20 cellular contexts compared by ENCODE assay signal in the genomic region with DNA sequence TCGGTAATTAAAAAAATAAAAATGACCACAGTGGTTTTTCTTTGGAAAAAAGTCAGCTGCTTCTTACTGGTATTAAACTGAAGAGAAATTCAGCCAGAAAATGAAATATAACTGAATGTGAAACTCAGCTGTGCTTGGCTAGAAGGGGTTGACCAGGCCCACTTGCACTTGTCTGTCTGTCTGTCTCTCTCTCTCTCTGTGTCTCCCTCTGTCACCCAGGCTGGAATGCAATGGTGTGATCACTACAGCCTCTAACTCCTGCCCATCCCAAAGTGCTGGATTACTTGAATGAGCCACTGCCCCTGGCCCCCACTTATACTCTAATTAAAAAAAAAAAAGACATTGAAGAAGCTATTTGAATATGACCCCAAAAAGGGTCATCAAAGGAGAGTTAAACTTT. TPM values are rescaled to one million over a fixed set of nuclear protein-coding genes. Genes with fewer than 3 reads are reported as not detected.
A peak's percentile ranks its signal among the peaks of the same experiment; 100 is the strongest.
DNase-seq lines count a peak whose midpoint lies in the region; ATAC-seq, FAIRE-seq and TF ChIP-seq lines count a peak whose summit lies in the region.
"Had no signal": no experiment of that assay in that cellular context is flagged by ENCODE, and none has a peak within 500 bp of the region (broad histone marks: within the 10 kb centered on the region; RNA-seq: fewer than 3 reads in every experiment).

No MANE protein-coding gene starts in this region.

- peaks cover 15% of the 10 kb centered on the region for H3K4me1 Mint-ChIP-seq in neural crest cell

- no peak overlapping the region for H3K9ac ChIP-seq in keratinocyte (ENCODE audit: control insufficient read depth, extremely low read depth, insufficient read depth, low read length)
- H3K9ac ChIP-seq: GM23248 had no signal

- H3K36me3 Mint-ChIP-seq in neural crest cell (ENCODE audit: low read depth): no peaks in the 10 kb centered on the region

- no peak overlapping the region for H3K4me3 Mint-ChIP-seq in neural crest cell

- H3K79me2 ChIP-seq in keratinocyte (ENCODE audit: control insufficient read depth, insufficient read depth, low read length): no peaks in the 10 kb centered on the region

- H3K9me1 ChIP-seq in keratinocyte (ENCODE audit: control insufficient read depth, extremely low read depth, insufficient read depth, low read length): no peaks in the 10 kb centered on the region

- FAIRE-seq in keratinocyte (lab: Jason Lieb, UNC): no peak
- FAIRE-seq in pancreas (lab: Jason Lieb, UNC): no peak
- FAIRE-seq: G401.6, RCC 7860 had no signal

- DNase-seq in keratinocyte (ENCODE audit: low read depth, low spot score): no peak
- DNase-seq in neural crest cell (ENCODE audit: low read depth, low spot score): no peak
- no peak for DNase-seq in pancreas
- DNase-seq in NCI-H526 treated with DMSO at 0.1 percent for 48 hours (lab: John Stamatoyannopoulos, UW): no peak
- DNase-seq in NCI-H345 treated with DMSO at 0.1 percent for 48 hours (lab: John Stamatoyannopoulos, UW; ENCODE audit: unreplicated experiment): no peak
- DNase-seq: AML-193, DMS 273 treated with DMSO at 0.1 percent for 48 hours, GM23248, IMR-90, MG63, NCI-H1048, NCI-H1436 treated with DMSO at 0.1 percent for 48 hours, NCI-H2081, NCI-H748 treated with DMSO at 0.1 percent for 48 hours had no signal

- H3K4me1 ChIP-seq in HEK293 (ENCODE audit: control insufficient read depth, insufficient read depth, low read length) (no peaks in the 10 kb centered on the region), keratinocyte (ENCODE audit: control insufficient read depth, extremely low read depth, insufficient read depth, low read length) (peaks cover 4% of the 10 kb centered on the region), pancreas (no peaks in the 10 kb centered on the region)

- intact Hi-C loops in pancreas (cut with DNase I): no loop called here

- H4K20me1 ChIP-seq in keratinocyte (ENCODE audit: control insufficient read depth, extremely low read depth, insufficient read depth, low read length): no peaks in the 10 kb centered on the region

- ATAC-seq in HG02623 (IDR thresholded peaks at IDR 0.05; ENCODE audit: unreplicated experiment) (no peak), pancreas (no peak)
- ATAC-seq: Right ventricle myocardium inferior had no signal

- peak overlapping the region; percentile 45 for H3K27ac Mint-ChIP-seq in neural crest cell (ENCODE audit: unreplicated experiment)

- H3K4me2 ChIP-seq in keratinocyte (ENCODE audit: control insufficient read depth, extremely low read depth, insufficient read depth, low read depth, low read length): peak overlapping the region; percentile 14

- POLR2A ChIA-PET in HEK293 (lab: Yijun Ruan, JAX): no interaction called here

- CTCF ChIA-PET in HEK293 (lab: Yijun Ruan, JAX): interaction anchor here (1.1 kb wide), 1 partner anchor 40 kb away, joined by 3 read pairs; no protein-coding TSS in a partner anchor

- TF ChIP-seq CTCF in HEK293 (tag by site-specific recombination; IDR thresholded peaks at IDR 0.05) (no peak), keratinocyte (optimal IDR thresholded peaks at IDR 0.05 in 1 of 3, IDR thresholded peaks at IDR 0.05 in 1 of 3, conservative IDR thresholded peaks at IDR 0.05 in 1 of 3; ENCODE audit: extremely low read depth in 1 of 3, insufficient read depth in 2 of 3, low read length in 3 of 3) (no peak), neural crest cell (conservative IDR thresholded peaks at IDR 0.05) (no peak), pancreas (IDR thresholded peaks at IDR 0.05) (no peak)

- no peaks in the 10 kb centered on the region for H3K9me3 ChIP-seq in HEK293 (ENCODE audit: control insufficient read depth, insufficient read depth, low read depth, low read length)
- no peaks in the 10 kb centered on the region for H3K9me3 ChIP-seq in keratinocyte (ENCODE audit: control insufficient read depth, low read depth, low read length)
- no peaks in the 10 kb centered on the region for H3K9me3 ChIP-seq in pancreas
- H3K9me3 ChIP-seq: MG63 had no signal

- H3K27me3 ChIP-seq in keratinocyte (ENCODE audit: control insufficient read depth, extremely low read depth, insufficient read depth, low read length) (no peaks in the 10 kb centered on the region), pancreas (no peaks in the 10 kb centered on the region)
- H3K27me3 ChIP-seq: MG63 had no signal

- H3K36me3 ChIP-seq in HEK293 (ENCODE audit: control insufficient read depth in 2 of 2, insufficient read depth in 1 of 2, low read length in 2 of 2) (no peaks in the 10 kb centered on the region), keratinocyte (ENCODE audit: control insufficient read depth in 2 of 2, extremely low read depth in 1 of 2, insufficient read depth in 2 of 2, low read length in 2 of 2) (no peaks in the 10 kb centered on the region), pancreas (no peaks in the 10 kb centered on the region)
- H3K36me3 ChIP-seq: MG63 had no signal

- H3K27ac ChIP-seq in HEK293 (ENCODE audit: extremely low read depth, low read depth, low read length) (no peak overlapping the region), keratinocyte (ENCODE audit: control insufficient read depth, insufficient read depth, low read length) (no peak overlapping the region), pancreas (no peak overlapping the region)
- H3K27ac ChIP-seq: C4-2B, GM23248 had no signal

- H3K4me3 ChIP-seq in HEK293 (ENCODE audit: low read depth, low read length) (no peak overlapping the region), keratinocyte (ENCODE audit: control insufficient read depth in 2 of 3, extremely low read depth in 1 of 3, insufficient read depth in 2 of 3, low read depth in 1 of 3, low read length in 3 of 3) (no peak overlapping the region), pancreas (no peak overlapping the region)
- H3K4me3 ChIP-seq: GM23248, MG63 had no signal

- H2AFZ ChIP-seq in keratinocyte (ENCODE audit: control insufficient read depth, low read length): no peak overlapping the region
- H2AFZ ChIP-seq: GM23248 had no signal

- H3K27me3 Mint-ChIP-seq in neural crest cell (ENCODE audit: low read depth): no peaks in the 10 kb centered on the region

- dilution Hi-C loops in keratinocyte (cut with MboI; ENCODE audit: extremely low pct_ligation_motif_present, low sequenced_read_pairs): no loop called here

- H3K9me3 Mint-ChIP-seq in neural crest cell: peaks cover 5% of the 10 kb centered on the region

- 90 to 92% methylated on average over 1 of the region's 1 CpG for WGBS in pancreas, 2 donors

TF ChIP-seq in HEK293, 187 proteins besides CTCF, POLR2A, EP300 and RAD21:
- TF ChIP-seq ZNF133 (tag by site-specific recombination; IDR thresholded peaks at IDR 0.05): peak; percentile 52
- TF ChIP-seq, protein P1, sequence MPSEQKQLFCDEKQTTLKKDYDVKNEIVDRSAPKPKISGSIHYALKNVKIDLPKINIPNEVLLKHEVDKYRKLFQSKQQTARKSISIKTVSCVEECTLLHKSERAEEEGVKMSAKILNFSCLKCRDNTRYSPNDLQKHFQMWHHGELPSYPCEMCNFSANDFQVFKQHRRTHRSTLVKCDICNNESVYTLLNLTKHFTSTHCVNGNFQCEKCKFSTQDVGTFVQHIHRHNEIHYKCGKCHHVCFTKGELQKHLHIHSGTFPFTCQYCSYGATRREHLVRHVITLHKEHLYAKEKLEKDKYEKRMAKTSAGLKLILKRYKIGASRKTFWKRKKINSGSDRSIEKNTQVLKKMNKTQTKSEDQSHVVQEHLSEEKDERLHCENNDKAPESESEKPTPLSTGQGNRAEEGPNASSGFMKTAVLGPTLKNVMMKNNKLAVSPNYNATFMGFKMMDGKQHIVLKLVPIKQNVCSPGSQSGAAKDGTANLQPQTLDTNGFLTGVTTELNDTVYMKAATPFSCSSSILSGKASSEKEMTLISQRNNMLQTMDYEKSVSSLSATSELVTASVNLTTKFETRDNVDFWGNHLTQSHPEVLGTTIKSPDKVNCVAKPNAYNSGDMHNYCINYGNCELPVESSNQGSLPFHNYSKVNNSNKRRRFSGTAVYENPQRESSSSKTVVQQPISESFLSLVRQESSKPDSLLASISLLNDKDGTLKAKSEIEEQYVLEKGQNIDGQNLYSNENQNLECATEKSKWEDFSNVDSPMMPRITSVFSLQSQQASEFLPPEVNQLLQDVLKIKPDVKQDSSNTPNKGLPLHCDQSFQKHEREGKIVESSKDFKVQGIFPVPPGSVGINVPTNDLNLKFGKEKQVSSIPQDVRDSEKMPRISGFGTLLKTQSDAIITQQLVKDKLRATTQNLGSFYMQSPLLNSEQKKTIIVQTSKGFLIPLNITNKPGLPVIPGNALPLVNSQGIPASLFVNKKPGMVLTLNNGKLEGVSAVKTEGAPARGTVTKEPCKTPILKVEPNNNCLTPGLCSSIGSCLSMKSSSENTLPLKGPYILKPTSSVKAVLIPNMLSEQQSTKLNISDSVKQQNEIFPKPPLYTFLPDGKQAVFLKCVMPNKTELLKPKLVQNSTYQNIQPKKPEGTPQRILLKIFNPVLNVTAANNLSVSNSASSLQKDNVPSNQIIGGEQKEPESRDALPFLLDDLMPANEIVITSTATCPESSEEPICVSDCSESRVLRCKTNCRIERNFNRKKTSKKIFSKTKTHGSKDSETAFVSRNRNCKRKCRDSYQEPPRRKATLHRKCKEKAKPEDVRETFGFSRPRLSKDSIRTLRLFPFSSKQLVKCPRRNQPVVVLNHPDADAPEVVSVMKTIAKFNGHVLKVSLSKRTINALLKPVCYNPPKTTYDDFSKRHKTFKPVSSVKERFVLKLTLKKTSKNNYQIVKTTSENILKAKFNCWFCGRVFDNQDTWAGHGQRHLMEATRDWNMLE (tag by site-specific recombination; conservative IDR thresholded peaks at IDR 0.05; ENCODE audit: low read depth): no peak

RNA-seq across cellular contexts. Expression of gene AKAP1, which starts 17.3 kb away (rescaled TPM):
- polyA plus RNA-seq in keratinocyte (24.1 to 39.5 TPM (median 31.3 TPM) in 3 replicates), pancreas (10 to 100 TPM in 1 of 2 donors, 1 to 10 TPM in 1; 9.8 to 12.8 TPM)
- polyA plus RNA-seq in keratinocyte (2011; ENCODE audit: low read depth): 33.6 TPM
- polyA plus RNA-seq in keratinocyte (2011; cell fraction: cytosol; rRNA removed): 16.5 and 16.6 TPM in 2 replicates
- polyA plus RNA-seq in keratinocyte (2011; cell fraction: nucleus; rRNA removed): 106 and 125 TPM in 2 replicates
- polyA plus RNA-seq in keratinocyte (2012; ENCODE audit: low replicate concordance): 15.7 and 21.0 TPM in 2 replicates
- polyA minus RNA-seq in keratinocyte: 65.2 to 105 TPM (median 75.1 TPM) in 3 replicates
- polyA minus RNA-seq in keratinocyte (2011; cell fraction: cytosol; rRNA and poly(A)+ RNA removed): 49.1 TPM
- polyA minus RNA-seq in keratinocyte (2011; cell fraction: nucleus; rRNA and poly(A)+ RNA removed): 69.1 and 71.8 TPM in 2 replicates
- total RNA-seq in neural crest cell (21.5 and 23.4 TPM in 2 replicates), pancreas (10 to 100 TPM; 13.9 to 23.8 (median 18.0) TPM)
